Comparison of ENCODE assay signal across 13 cellular contexts in the genomic region with DNA sequence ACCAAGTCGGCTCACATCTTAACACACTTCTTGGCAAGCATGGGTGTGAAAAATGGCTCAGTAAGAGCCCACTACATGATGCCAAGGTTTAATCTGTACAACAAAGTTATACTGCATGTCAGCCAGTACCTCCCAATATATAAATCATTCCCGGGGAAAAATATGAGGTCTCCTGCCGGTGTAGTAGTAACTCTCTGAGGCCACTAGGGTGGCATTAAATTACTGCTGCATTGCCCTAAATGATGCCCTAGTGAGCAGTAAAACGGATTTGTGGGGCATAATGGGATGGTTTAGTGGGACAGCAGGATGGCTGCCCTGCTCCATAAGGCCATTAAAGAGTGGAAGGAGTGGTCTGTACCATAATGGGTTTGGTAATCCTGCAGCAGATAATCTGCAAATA.
DNase-seq lines count a peak whose midpoint lies in the region; TF ChIP-seq lines count a peak whose summit lies in the region.
"Had no signal": no experiment of that assay in that cellular context is flagged by ENCODE, and none has a peak within 500 bp of the region (broad histone marks: within the 10 kb centered on the region; RNA-seq: fewer than 3 reads in every experiment).

No MANE protein-coding gene starts in this region.

- H4K20me1 ChIP-seq in OCI-LY1 (ENCODE audit: insufficient read depth, low read length) = no peaks in the 10 kb centered on the region

- POLR2A ChIA-PET in activated CD4-positive, alpha-beta T cell treated with anti-CD3 and anti-CD28 coated beads, Interleukin-2, amount 10 ng/mL, durations not matched to agents 7 days and 5 days (lab: Charles Lee) = no interaction called here

- H3K9me3 ChIP-seq in OCI-LY1 (ENCODE audit: low read length) = no peaks in the 10 kb centered on the region
- no peaks in the 10 kb centered on the region for H3K9me3 ChIP-seq in testis
- H3K9me3 ChIP-seq: vagina had no signal

- TF ChIP-seq CTCF in OCI-LY1 (IDR thresholded peaks at IDR 0.05; ENCODE audit: low read length) = peak; percentile 35; the same call in 1 of the 2 replicates
- peak; percentile 48 for TF ChIP-seq CTCF in epithelial cell of proximal tubule (conservative IDR thresholded peaks at IDR 0.05; ENCODE audit: low read depth, low read length)
- peak; percentile 3 to 31 (median 12) for TF ChIP-seq CTCF in testis (IDR thresholded peaks at IDR 0.05)

- TF ChIP-seq POLR2A in testis (IDR thresholded peaks at IDR 0.05) = no peak

- no peaks in the 10 kb centered on the region for H3K79me2 ChIP-seq in OCI-LY1 (ENCODE audit: insufficient read depth, low read length)

- CTCF ChIA-PET in activated CD4-positive, alpha-beta T cell treated with anti-CD3 and anti-CD28 coated beads, Interleukin-2, amount 10 ng/mL, durations not matched to agents 7 days and 5 days (lab: Charles Lee) = no interaction called here

- H3K4me1 Mint-ChIP-seq in activated CD4-positive, alpha-beta T cell treated with anti-CD3 and anti-CD28 coated beads, Interleukin-2, amount 10 ng/mL, durations not matched to agents 7 days and 5 days = no peaks in the 10 kb centered on the region
- H3K4me1 Mint-ChIP-seq: brain, memory B cell had no signal

- H3K4me1 ChIP-seq in OCI-LY1 (ENCODE audit: insufficient read depth, low read length, severe bottlenecking) = no peaks in the 10 kb centered on the region
- H3K4me1 ChIP-seq in testis = no peaks in the 10 kb centered on the region
- H3K4me1 ChIP-seq: vagina had no signal

- no peak for DNase-seq in activated CD4-positive, alpha-beta T cell treated with anti-CD3 and anti-CD28 coated beads, Interleukin-2, amount 10 ng/mL, durations not matched to agents 7 days and 5 days
- DNase-seq in activated CD4-positive, alpha-beta T cell treated with anti-CD3 and anti-CD28 coated beads for 4 hours = no peak
- DNase-seq in epithelial cell of proximal tubule (ENCODE audit: low read depth) = no peak
- DNase-seq in testis = no peak
- DNase-seq in NCI-H2196 (lab: John Stamatoyannopoulos, UW; ENCODE audit: unreplicated experiment) = no peak
- DNase-seq in A172 (ENCODE audit: low spot score) = no peak
- no peak for DNase-seq in HPDE6-E6E7 (ENCODE audit: extremely low spot score)
- DNase-seq: MV-4-11, T-helper 9 cell had no signal

- H3K27me3 ChIP-seq in OCI-LY1 (ENCODE audit: insufficient read depth, low read length) (no peaks in the 10 kb centered on the region), testis (no peaks in the 10 kb centered on the region)
- H3K27me3 ChIP-seq: vagina had no signal

- no peak overlapping the region for H3K27ac ChIP-seq in OCI-LY1 (ENCODE audit: low read depth, low read length, poor library complexity, severe bottlenecking)
- no peak overlapping the region for H3K27ac ChIP-seq in testis
- H3K27ac ChIP-seq: vagina had no signal

- H2AFZ ChIP-seq in OCI-LY1 (ENCODE audit: low read length) = no peak overlapping the region

- H3K9me2 ChIP-seq in OCI-LY1 (ENCODE audit: low read depth, low read length) = no peaks in the 10 kb centered on the region

- peak overlapping the region; percentile 14 for H3K27ac Mint-ChIP-seq in activated CD4-positive, alpha-beta T cell treated with anti-CD3 and anti-CD28 coated beads, Interleukin-2, amount 10 ng/mL, durations not matched to agents 7 days and 5 days

- no peaks in the 10 kb centered on the region for H3K27me3 Mint-ChIP-seq in activated CD4-positive, alpha-beta T cell treated with anti-CD3 and anti-CD28 coated beads, Interleukin-2, amount 10 ng/mL, durations not matched to agents 7 days and 5 days
- H3K27me3 Mint-ChIP-seq: brain, memory B cell had no signal

- peaks cover 50% of the 10 kb centered on the region for H3K36me3 Mint-ChIP-seq in activated CD4-positive, alpha-beta T cell treated with anti-CD3 and anti-CD28 coated beads, Interleukin-2, amount 10 ng/mL, durations not matched to agents 7 days and 5 days (ENCODE audit: low read depth)

- H3F3A ChIP-seq in OCI-LY1 (ENCODE audit: insufficient read depth, low read length) = no peaks in the 10 kb centered on the region

- no peak overlapping the region for H3K4me3 Mint-ChIP-seq in activated CD4-positive, alpha-beta T cell treated with anti-CD3 and anti-CD28 coated beads, Interleukin-2, amount 10 ng/mL, durations not matched to agents 7 days and 5 days
- H3K4me3 Mint-ChIP-seq: brain, memory B cell had no signal

- H3K36me3 ChIP-seq in OCI-LY1 (ENCODE audit: insufficient read depth, low read length) (peaks cover 21% of the 10 kb centered on the region), testis (ENCODE audit: low read depth, missing control alignments) (no peaks in the 10 kb centered on the region)

- no peak overlapping the region for H3K9ac ChIP-seq in OCI-LY1 (ENCODE audit: low read length)

- no peak overlapping the region for H3K4me2 ChIP-seq in OCI-LY1 (ENCODE audit: low read length)

- H3K4me3 ChIP-seq in OCI-LY1 (ENCODE audit: low read depth, low read length, poor library complexity, severe bottlenecking) (no peak overlapping the region), epithelial cell of proximal tubule (ENCODE audit: low read depth, low read length) (no peak overlapping the region), testis (no peak overlapping the region)
- H3K4me3 ChIP-seq: vagina had no signal

- WGBS in testis, 2 donors = 71 to 76% methylated on average over 4 of the region's 4 CpGs

- intact Hi-C loops in testis (cut with DNase I; ENCODE audit: low total_unique reads) = no loop called here

- no peaks in the 10 kb centered on the region for H3K9me3 Mint-ChIP-seq in activated CD4-positive, alpha-beta T cell treated with anti-CD3 and anti-CD28 coated beads, Interleukin-2, amount 10 ng/mL, durations not matched to agents 7 days and 5 days
- H3K9me3 Mint-ChIP-seq: brain, memory B cell had no signal
